ENCODE assay signal across 8 cellular contexts in the genomic region with DNA sequence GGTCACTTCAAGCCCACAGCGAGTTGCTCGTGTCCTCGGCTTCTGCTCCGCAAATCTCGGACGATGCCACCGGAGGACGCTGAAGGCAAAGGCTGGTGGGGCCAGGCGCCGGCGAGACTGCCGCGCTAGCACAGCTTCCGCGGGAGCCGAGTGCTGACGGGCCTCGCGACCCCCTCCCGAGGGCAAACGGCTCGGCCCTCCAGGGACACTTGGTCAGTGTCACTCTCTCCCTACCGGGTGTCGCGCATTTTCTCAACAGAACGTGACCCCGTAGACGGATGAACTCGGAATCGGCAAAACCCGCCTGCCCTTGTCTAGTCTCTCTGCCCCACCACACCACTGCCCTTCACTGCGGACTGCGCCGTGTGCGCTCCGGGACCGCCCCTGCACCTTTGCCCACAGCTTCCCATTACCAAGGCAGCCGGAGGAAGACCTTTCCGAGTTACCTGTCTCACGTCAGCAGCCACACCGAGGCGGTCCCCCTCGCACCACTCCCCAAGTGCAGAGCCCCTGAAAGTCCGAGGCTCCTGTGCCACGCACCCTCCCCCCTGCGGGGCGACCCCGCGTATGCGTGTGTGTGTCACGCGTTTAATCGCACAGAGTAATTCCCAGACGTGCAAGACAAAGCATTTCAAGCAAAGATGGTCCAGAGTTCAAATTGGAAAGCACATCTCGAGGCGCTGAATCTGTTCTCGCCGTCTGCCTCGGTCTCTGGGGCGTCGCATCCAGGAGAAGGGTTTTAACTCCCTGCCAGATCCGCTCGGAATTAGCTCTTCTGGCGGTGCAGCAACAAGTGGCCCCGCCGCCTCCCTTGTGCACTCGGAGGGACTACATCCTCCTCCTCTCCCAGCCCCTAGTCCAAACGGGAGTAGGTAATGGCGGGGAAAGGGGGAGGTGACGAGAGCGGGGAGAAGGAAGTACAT.
A peak's percentile ranks its signal among the peaks of the same experiment; 100 is the strongest.
DNase-seq lines count a peak whose midpoint lies in the region; ATAC-seq, FAIRE-seq and TF ChIP-seq lines count a peak whose summit lies in the region.

No MANE protein-coding gene starts in this region.

- CTCF ChIA-PET in activated B cell treated with CpG ODN at 0.5 μM for 24 hours (lab: Charles Lee), result interaction anchor here (0.6 to 3.3 kb wide), 10 partner anchors 40 to 202 kb away, joined by 3 to 20 read pairs (median 3); no protein-coding TSS in a partner anchor

- no peaks in the 10 kb centered on the region for H3K36me3 ChIP-seq in HUES48 (ENCODE audit: control insufficient read depth, insufficient read depth, low read length)
- no peaks in the 10 kb centered on the region for H3K36me3 ChIP-seq in pancreas

- DNase-seq in DMS53 treated with DMSO at 0.1 percent for 48 hours (lab: John Stamatoyannopoulos, UW; ENCODE audit: unreplicated experiment), result peak; percentile 17
- peak; percentile 42 for DNase-seq in activated B cell treated with CpG ODN at 0.5 μM for 24 hours
- peak; percentile 61 to 90 for DNase-seq in foreskin fibroblast
- peak in 3 of 6 donors; percentile 20 to 66 (median 35) for DNase-seq in pancreas

- no peaks in the 10 kb centered on the region for H3K36me3 Mint-ChIP-seq in activated B cell treated with CpG ODN at 0.5 μM for 24 hours (ENCODE audit: low read depth)

- FAIRE-seq in pancreas (lab: Jason Lieb, UNC), result no peak

- POLR2A ChIA-PET in activated B cell treated with CpG ODN at 0.5 μM for 24 hours (lab: Charles Lee), result interaction anchor here (1.1 to 1.6 kb wide), 3 partner anchors 62 to 306 kb away, joined by 3 to 6 read pairs (median 5); a partner anchor contains a TSS

- peak overlapping the region; percentile 46 for H3K27ac Mint-ChIP-seq in activated B cell treated with CpG ODN at 0.5 μM for 24 hours

- peak overlapping the region; percentile 15; the same call in 1 of the 2 replicates for H3K9ac ChIP-seq in HUES48 (ENCODE audit: low read depth, low read length)

- peaks cover 78% of the 10 kb centered on the region for H3K27me3 ChIP-seq in HUES48 (ENCODE audit: control insufficient read depth, insufficient read depth, low read length)
- peaks cover 3 to 59% (median 17%) of the 10 kb centered on the region in 4 donors for H3K27me3 ChIP-seq in pancreas

- H3K4me3 Mint-ChIP-seq in activated B cell treated with CpG ODN at 0.5 μM for 24 hours, result peak overlapping the region; percentile 89

- intact Hi-C loops in activated B cell treated with CpG ODN at 0.5 μM for 24 hours (cut with micrococcal nuclease), result loop anchor here (1.0 to 5.0 kb wide), 10 partner anchors 26 to 374 kb away; a partner anchor contains a TSS
- intact Hi-C loops in pancreas (cut with DNase I), result no loop called here

- 1 to 2% methylated on average over 71 of the region's 71 CpGs for WGBS in pancreas, 2 donors

- peaks cover 1% of the 10 kb centered on the region for H3K9me3 Mint-ChIP-seq in activated B cell treated with CpG ODN at 0.5 μM for 24 hours

- TF ChIP-seq CTCF in activated B cell treated with CpG ODN at 0.5 μM for 24 hours (IDR thresholded peaks at IDR 0.05) (no peak), foreskin fibroblast (IDR thresholded peaks at IDR 0.05; ENCODE audit: low read depth, low read length) (peak; percentile 25), pancreas (IDR thresholded peaks at IDR 0.05) (no peak)

- H3K27ac ChIP-seq in HUES48 (ENCODE audit: low read depth, low read length), result no peak overlapping the region
- no peak overlapping the region for H3K27ac ChIP-seq in pancreas

- peaks cover 28% of the 10 kb centered on the region for H3K4me1 ChIP-seq in HUES48 (ENCODE audit: control insufficient read depth, insufficient read depth, low read length)
- peaks cover 13 to 38% (median 17%) of the 10 kb centered on the region in 3 donors for H3K4me1 ChIP-seq in pancreas

- H3K9me3 ChIP-seq in HUES48 (ENCODE audit: control insufficient read depth, insufficient read depth, low read length) (no peaks in the 10 kb centered on the region), pancreas (no peaks in the 10 kb centered on the region)

- peaks cover 65% of the 10 kb centered on the region for H3K27me3 Mint-ChIP-seq in activated B cell treated with CpG ODN at 0.5 μM for 24 hours

- H3K4me3 ChIP-seq in HUES48 (ENCODE audit: low read depth, low read length) (peak overlapping the region; percentile 83), foreskin fibroblast (ENCODE audit: low read depth in 1 of 2, low read length in 2 of 2) (peak overlapping the region; percentile 77 to 84), pancreas (peak overlapping the region in 3 of 4 donors; percentile 8 to 29 (median 16))

- H3K4me1 Mint-ChIP-seq in activated B cell treated with CpG ODN at 0.5 μM for 24 hours, result peaks cover 46% of the 10 kb centered on the region

- ATAC-seq in activated B cell treated with CpG ODN at 0.5 μM for 24 hours (ENCODE audit: low read depth) (peak; percentile 19), pancreas (peak; percentile 28 to 57 (median 43)), GM21367 (IDR thresholded peaks at IDR 0.05; ENCODE audit: unreplicated experiment) (no peak), HG03469 (IDR thresholded peaks at IDR 0.05; ENCODE audit: unreplicated experiment) (no peak), GM21360 (IDR thresholded peaks at IDR 0.05; ENCODE audit: unreplicated experiment) (no peak)

Comparison
In these comparisons a context has a peak if more than half of its experiments do, and no peak if none do; other contexts are left out.
1. H3K4me3 ChIP-seq: peak in every context shown above with its lines; median percentile 83 in HUES48; 80 in foreskin fibroblast; 16 in pancreas.
2. ATAC-seq: peak in activated B cell treated with CpG ODN at 0.5 μM for 24 hours (single experiment) and pancreas (4 of 4); none in GM21367 (single experiment), HG03469 (single experiment) and GM21360 (single experiment).